In genomic region chr2:130191319-130191718, GRCh38 we compare ENCODE assay signal across 18 cellular contexts. TPM values are rescaled to one million over a fixed set of nuclear protein-coding genes. Genes with fewer than 3 reads are reported as not detected.
"Had no signal": no experiment of that assay in that cellular context is flagged by ENCODE, and none has a peak within 500 bp of the region (broad histone marks: within the 10 kb centered on the region; RNA-seq: fewer than 3 reads in every experiment).

No MANE protein-coding gene starts in this region.

RNA-seq across cellular contexts. Expression of gene TUBA3E, which starts 6.9 kb away (rescaled TPM):
- total RNA-seq: activated B cell treated with CpG ODN at 0.5 μM for 24 hours; activated CD4-positive, alpha-beta memory T cell treated with anti-CD3 and anti-CD28 coated beads for 36 hours; activated naive CD8-positive, alpha-beta T cell treated with anti-CD3 and anti-CD28 coated beads, Interleukin-2, amount 10 ng/mL, durations not matched to agents 7 days and 5 days; activated T-helper 1 cell treated with anti-CD3 and anti-CD28 coated beads, Interleukin-12 subunit alpha, Interleukin-12 subunit beta, Interleukin-2, Interleukin-4 antibody, amounts not matched to agents 30 ng/mL and 10 ng/mL and 1 ng/mL, durations not matched to agents 14 hours and 24 hours and 36 hours; activated T-helper 2 cell treated with anti-CD3 and anti-CD28 coated beads, Interferon-gamma antibody, Interleukin-2, Interleukin-4, amounts not matched to agents 10 μg/mL and 5 μg/mL and 100 μg/mL, durations not matched to agents 14 hours and 24 hours and 36 hours; ascending aorta; breast epithelium; cardiac muscle cell; colonic mucosa; dermis microvascular lymphatic vessel endothelial cell; endothelial cell of umbilical vein; esophagus squamous epithelium; fibroblast of lung; fibroblast of villous mesenchyme; gastroesophageal sphincter; glomerular endothelial cell; T-cell; T-helper 2 cell treated with Interferon-gamma antibody and Interleukin-4, amounts not matched to agents 100 ng/mL and 5 ng/mL, for 36 hours had no signal
- polyA plus RNA-seq: cardiac muscle cell, endothelial cell of umbilical vein, fibroblast of lung had no signal
